14 cellular contexts compared by ENCODE assay signal in genomic region chr6:41503435-41503768, GRCh38. TPM values are rescaled to one million over a fixed set of nuclear protein-coding genes. Genes with fewer than 3 reads are reported as not detected.
DNase-seq lines count a peak whose midpoint lies in the region; ATAC-seq and TF ChIP-seq lines count a peak whose summit lies in the region.
"Had no signal": no experiment of that assay in that cellular context is flagged by ENCODE, and none has a peak within 500 bp of the region (broad histone marks: within the 10 kb centered on the region; RNA-seq: fewer than 3 reads in every experiment).

No MANE protein-coding gene starts in this region.

- no peaks in the 10 kb centered on the region for H3K36me3 ChIP-seq in CD8-positive, alpha-beta T cell (ENCODE audit: insufficient read depth, low read length)
- H3K36me3 ChIP-seq in PC-9 (ENCODE audit: low read depth), result no peaks in the 10 kb centered on the region
- no peaks in the 10 kb centered on the region for H3K36me3 ChIP-seq in esophagus muscularis mucosa
- H3K36me3 ChIP-seq in ovary, result no peaks in the 10 kb centered on the region
- H3K36me3 ChIP-seq in OCI-LY7 (ENCODE audit: insufficient read depth, low read length), result no peaks in the 10 kb centered on the region

- H3K4me1 Mint-ChIP-seq in CD8-positive, alpha-beta T cell (ENCODE audit: low read depth), result peaks cover 18% of the 10 kb centered on the region

- no peak overlapping the region for H3K27ac Mint-ChIP-seq in CD8-positive, alpha-beta T cell
- H3K27ac Mint-ChIP-seq: CD14-positive monocyte had no signal

- no peak overlapping the region for H3K27ac ChIP-seq in CD8-positive, alpha-beta T cell (ENCODE audit: low read depth, low read length)
- H3K27ac ChIP-seq in PC-9, result no peak overlapping the region
- peak overlapping the region in 3 of 4 donors; percentile 73 to 80 (median 78) for H3K27ac ChIP-seq in esophagus muscularis mucosa (replicated peaks in 1 of 4)
- peak overlapping the region in 1 of 2 donors; percentile 90 for H3K27ac ChIP-seq in ovary
- no peak overlapping the region for H3K27ac ChIP-seq in caudate nucleus (ENCODE audit: low read depth, low read length)
- no peak overlapping the region for H3K27ac ChIP-seq in OCI-LY7 (ENCODE audit: low read depth, low read length, poor library complexity, severe bottlenecking)

- no peaks in the 10 kb centered on the region for H3K4me1 ChIP-seq in CD8-positive, alpha-beta T cell (ENCODE audit: insufficient read depth, low read length)
- 0 out of 2 replicates have a peak, but pooled peaks cover 6% of the 10 kb centered on the region for H3K4me1 ChIP-seq in PC-9 (replicated peaks; ENCODE audit: insufficient read depth)
- H3K4me1 ChIP-seq in esophagus muscularis mucosa, result peaks cover 20 to 40% (median 35%) of the 10 kb centered on the region in 4 donors
- H3K4me1 ChIP-seq in ovary (ENCODE audit: insufficient read depth), result peaks cover 7% of the 10 kb centered on the region
- no peaks in the 10 kb centered on the region for H3K4me1 ChIP-seq in OCI-LY7 (ENCODE audit: insufficient read depth, low read length, poor library complexity, severe bottlenecking)

- H3K27me3 ChIP-seq in CD8-positive, alpha-beta T cell (ENCODE audit: insufficient read depth, low read length), result peaks cover 12% of the 10 kb centered on the region
- peaks cover 34% of the 10 kb centered on the region for H3K27me3 ChIP-seq in PC-9 (ENCODE audit: insufficient read depth, low read depth)
- peaks cover 0 to 4% (median 0%) of the 10 kb centered on the region in 4 donors for H3K27me3 ChIP-seq in esophagus muscularis mucosa
- H3K27me3 ChIP-seq in ovary, result no peaks in the 10 kb centered on the region

- H4K20me1 ChIP-seq in PC-9 (ENCODE audit: insufficient read depth) (no peaks in the 10 kb centered on the region), OCI-LY7 (ENCODE audit: insufficient read depth, low read length) (no peaks in the 10 kb centered on the region)

- H3K9me3 Mint-ChIP-seq in CD8-positive, alpha-beta T cell, result no peaks in the 10 kb centered on the region

- H3K79me2 ChIP-seq in PC-9 (ENCODE audit: low read depth) (no peaks in the 10 kb centered on the region), OCI-LY7 (ENCODE audit: insufficient read depth, low read depth, low read length) (no peaks in the 10 kb centered on the region)

- H3F3A ChIP-seq in PC-9 (ENCODE audit: insufficient read depth, low read depth), result no peaks in the 10 kb centered on the region

- no peak for TF ChIP-seq CTCF in CD8-positive, alpha-beta T cell (IDR thresholded peaks at IDR 0.05)
- no peak for TF ChIP-seq CTCF in PC-9 (conservative IDR thresholded peaks at IDR 0.05)
- no peak for TF ChIP-seq CTCF in esophagus muscularis mucosa (IDR thresholded peaks at IDR 0.05)
- TF ChIP-seq CTCF in ovary (IDR thresholded peaks at IDR 0.05), result no peak
- TF ChIP-seq CTCF in OCI-LY7 (conservative IDR thresholded peaks at IDR 0.05; ENCODE audit: low read length), result no peak

- H3K4me3 ChIP-seq in CD8-positive, alpha-beta T cell (ENCODE audit: low read depth, low read length), result no peak overlapping the region
- H3K4me3 ChIP-seq in PC-9, result no peak overlapping the region
- peak overlapping the region; percentile 46 to 60 (median 50) for H3K4me3 ChIP-seq in esophagus muscularis mucosa
- peak overlapping the region; percentile 42 for H3K4me3 ChIP-seq in ovary
- H3K4me3 ChIP-seq in OCI-LY7 (ENCODE audit: low read depth, low read length, poor library complexity, severe bottlenecking), result no peak overlapping the region

- H3K36me3 Mint-ChIP-seq in CD8-positive, alpha-beta T cell, result no peaks in the 10 kb centered on the region

- H3K4me3 Mint-ChIP-seq in CD8-positive, alpha-beta T cell, result peak overlapping the region; percentile 11

- BruUV-seq in PC-9 (replicated peaks; lab: Mats Ljungman, UMichigan) (no TSS peak), OCI-LY7 (replicated peaks; lab: Mats Ljungman, UMichigan) (no TSS peak)

- H2AFZ ChIP-seq in PC-9, result no peak overlapping the region
- H2AFZ ChIP-seq in OCI-LY7 (ENCODE audit: low read length), result no peak overlapping the region

- POLR2A ChIA-PET in CD8-positive, alpha-beta T cell (lab: Charles Lee), result no interaction called here
- POLR2A ChIA-PET in PC-9 (lab: Charles Lee; ENCODE audit: unreplicated experiment) (no interaction called here), OCI-LY7 (lab: Charles Lee) (no interaction called here)

- H3K27me3 Mint-ChIP-seq in CD8-positive, alpha-beta T cell (ENCODE audit: low read depth), result peaks cover 61% of the 10 kb centered on the region

- peak overlapping the region; percentile 78; the same call in 1 of the 2 replicates for H3K4me2 ChIP-seq in PC-9
- H3K4me2 ChIP-seq in OCI-LY7 (ENCODE audit: low read length), result no peak overlapping the region

- no peaks in the 10 kb centered on the region for H3K9me2 ChIP-seq in PC-9 (ENCODE audit: insufficient read depth)
- H3K9me2 ChIP-seq in OCI-LY7 (ENCODE audit: insufficient read depth, low read length), result no peaks in the 10 kb centered on the region

- CTCF ChIA-PET in CD8-positive, alpha-beta T cell (lab: Charles Lee), result no interaction called here
- CTCF ChIA-PET in PC-9 (lab: Charles Lee), result no interaction called here
- CTCF ChIA-PET in OCI-LY7 (lab: Charles Lee; ENCODE audit: unreplicated experiment), result no interaction called here

- no peak for DNase-seq in CD8-positive, alpha-beta T cell
- no peak for DNase-seq in PC-9
- no peak for DNase-seq in esophagus muscularis mucosa (ENCODE audit: extremely low spot score)
- DNase-seq in ovary, result no peak
- no peak for DNase-seq in caudate nucleus (lab: John Stamatoyannopoulos, UW)
- no peak for DNase-seq in OCI-LY7 (ENCODE audit: low spot score)
- DNase-seq in GOT3 (lab: John Stamatoyannopoulos, UW), result no peak
- DNase-seq: activated CD4-positive, CD25-positive, alpha-beta regulatory T cell; effector CD8-positive, alpha-beta T cell; hippocampal formation; NCI-H446 treated with DMSO at 0.1 percent for 48 hours; stimulated activated naive CD4-positive, alpha-beta T cell treated with Interleukin-2 at 50 U/mL for 16 hours had no signal

- 37% methylated on average over 2 of the region's 2 CpGs for whole genome bisulfite sequencing in esophagus muscularis mucosa
- 4 to 8% (median 5%) methylated on average over 2 of the region's 2 CpGs for WGBS in ovary, 3 donors

- no peaks in the 10 kb centered on the region for H3K9me3 ChIP-seq in CD8-positive, alpha-beta T cell (ENCODE audit: low read length)
- no peaks in the 10 kb centered on the region for H3K9me3 ChIP-seq in PC-9 (ENCODE audit: insufficient read depth, low read depth)
- no peaks in the 10 kb centered on the region for H3K9me3 ChIP-seq in esophagus muscularis mucosa
- H3K9me3 ChIP-seq in ovary, result no peaks in the 10 kb centered on the region
- H3K9me3 ChIP-seq in OCI-LY7 (ENCODE audit: low read length), result no peaks in the 10 kb centered on the region

- intact Hi-C loops in CD8-positive, alpha-beta T cell (cut with DNase I, micrococcal nuclease), result no loop called here
- intact Hi-C loops in PC-9 (cut with micrococcal nuclease; ENCODE audit: unreplicated experiment), result no loop called here
- intact Hi-C loops in esophagus muscularis mucosa (cut with DNase I), result loop anchor here (5.0 kb wide), 2 partner anchors 44 to 51 kb away; partner anchors contain the start of gene FOXP4
- intact Hi-C loops in ovary (cut with DNase I), result no loop called here
- intact Hi-C loops in OCI-LY7 (cut with micrococcal nuclease; ENCODE audit: unreplicated experiment), result no loop called here

- no peak for TF ChIP-seq POLR2A in esophagus muscularis mucosa (IDR thresholded peaks at IDR 0.05; ENCODE audit: low read depth)
- TF ChIP-seq POLR2A in ovary (IDR thresholded peaks at IDR 0.05), result no peak

- ATAC-seq in CD8-positive, alpha-beta T cell, result no peak
- ATAC-seq in GM21576 (IDR thresholded peaks at IDR 0.05; ENCODE audit: unreplicated experiment), result no peak

- TF ChIP-seq EP300 in esophagus muscularis mucosa (IDR thresholded peaks at IDR 0.05), result no peak
- TF ChIP-seq EP300 in ovary (IDR thresholded peaks at IDR 0.05), result no peak

RNA-seq across cellular contexts. Expression of gene FOXP4, which starts 42.8 kb away (rescaled TPM):
- total RNA-seq in CD8-positive, alpha-beta T cell, result 10 to 100 TPM in 1 of 2 experiments, 1 to 10 TPM in 1; 9.9 to 11.4 TPM
- 26.0 and 29.4 TPM in 2 replicates for total RNA-seq in PC-9 (2021)
- 10 to 100 TPM; 10.8 to 30.7 (median 17.7) TPM for total RNA-seq in esophagus muscularis mucosa
- total RNA-seq in ovary, result 10 to 100 TPM in 5 of 7 donors, 1 to 10 TPM in 2; 4.8 to 37.4 (median 22.3) TPM
- polyA plus RNA-seq in ovary, result 10 to 100 TPM in 1 of 2 donors, 1 to 10 TPM in 1; 2.3 to 13.3 TPM
- 5.1 and 6.3 TPM in 2 replicates for total RNA-seq in OCI-LY7 (2014; rRNA removed; shearing (Covaris generic))
- total RNA-seq in OCI-LY7 (2022), result 26.3 and 26.7 TPM in 2 replicates

Comparison
In these comparisons a context has a peak if more than half of its experiments do, and no peak if none do; other contexts are left out.
1. H3K27ac ChIP-seq: peak in esophagus muscularis mucosa (3 of 4); none in CD8-positive, alpha-beta T cell (single experiment), PC-9 (single experiment), caudate nucleus (single experiment) and OCI-LY7 (single experiment).
2. H3K4me3 ChIP-seq: peak in esophagus muscularis mucosa (4 of 4) and ovary (single experiment); none in CD8-positive, alpha-beta T cell (single experiment), PC-9 (single experiment) and OCI-LY7 (single experiment).